ENCODE assay signal across 1 cellular context in genomic region chr12:104137902-104138746, GRCh38.
TF ChIP-seq lines count a peak whose summit lies in the region.

Gene NFYB (minus strand): TSS chr12:104138210. CDS start chr12:104135453, 2,757 bp downstream.

TF ChIP-seq in HepG2, 621 proteins besides CTCF, POLR2A, EP300 and RAD21 (continued from another document and continues in another):
- TF ChIP-seq, protein P1, sequence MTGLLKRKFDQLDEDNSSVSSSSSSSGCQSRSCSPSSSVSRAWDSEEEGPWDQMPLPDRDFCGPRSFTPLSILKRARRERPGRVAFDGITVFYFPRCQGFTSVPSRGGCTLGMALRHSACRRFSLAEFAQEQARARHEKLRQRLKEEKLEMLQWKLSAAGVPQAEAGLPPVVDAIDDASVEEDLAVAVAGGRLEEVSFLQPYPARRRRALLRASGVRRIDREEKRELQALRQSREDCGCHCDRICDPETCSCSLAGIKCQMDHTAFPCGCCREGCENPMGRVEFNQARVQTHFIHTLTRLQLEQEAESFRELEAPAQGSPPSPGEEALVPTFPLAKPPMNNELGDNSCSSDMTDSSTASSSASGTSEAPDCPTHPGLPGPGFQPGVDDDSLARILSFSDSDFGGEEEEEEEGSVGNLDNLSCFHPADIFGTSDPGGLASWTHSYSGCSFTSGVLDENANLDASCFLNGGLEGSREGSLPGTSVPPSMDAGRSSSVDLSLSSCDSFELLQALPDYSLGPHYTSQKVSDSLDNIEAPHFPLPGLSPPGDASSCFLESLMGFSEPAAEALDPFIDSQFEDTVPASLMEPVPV (CRISPR knock-in tag; IDR thresholded peaks at IDR 0.05), result peak; percentile 78; the same call in 1 of the 2 replicates
- TF ChIP-seq, protein P2, sequence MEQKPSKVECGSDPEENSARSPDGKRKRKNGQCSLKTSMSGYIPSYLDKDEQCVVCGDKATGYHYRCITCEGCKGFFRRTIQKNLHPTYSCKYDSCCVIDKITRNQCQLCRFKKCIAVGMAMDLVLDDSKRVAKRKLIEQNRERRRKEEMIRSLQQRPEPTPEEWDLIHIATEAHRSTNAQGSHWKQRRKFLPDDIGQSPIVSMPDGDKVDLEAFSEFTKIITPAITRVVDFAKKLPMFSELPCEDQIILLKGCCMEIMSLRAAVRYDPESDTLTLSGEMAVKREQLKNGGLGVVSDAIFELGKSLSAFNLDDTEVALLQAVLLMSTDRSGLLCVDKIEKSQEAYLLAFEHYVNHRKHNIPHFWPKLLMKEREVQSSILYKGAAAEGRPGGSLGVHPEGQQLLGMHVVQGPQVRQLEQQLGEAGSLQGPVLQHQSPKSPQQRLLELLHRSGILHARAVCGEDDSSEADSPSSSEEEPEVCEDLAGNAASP (CRISPR knock-in tag; IDR thresholded peaks at IDR 0.05; ENCODE audit: borderline replicate concordance), result no peak
- TF ChIP-seq NRL (CRISPR knock-in tag; IDR thresholded peaks at IDR 0.05; ENCODE audit: borderline replicate concordance) (peak; percentile 74; the same call in 1 of the 2 replicates), SNAI1 (CRISPR knock-in tag; IDR thresholded peaks at IDR 0.05; ENCODE audit: borderline replicate concordance) (peak; percentile 89), CHCHD3 (CRISPR knock-in tag; IDR thresholded peaks at IDR 0.05) (no peak), HDAC1 (CRISPR knock-in tag; IDR thresholded peaks at IDR 0.05) (peak; percentile 66), ZNF816 (CRISPR knock-in tag; IDR thresholded peaks at IDR 0.05; ENCODE audit: borderline replicate concordance) (peak; percentile 79; the same call in 1 of the 2 replicates), ZNF788 (CRISPR knock-in tag; IDR thresholded peaks at IDR 0.05; ENCODE audit: borderline replicate concordance) (peak; percentile 52; the same call in 1 of the 2 replicates), ZFP82 (CRISPR knock-in tag; IDR thresholded peaks at IDR 0.05; ENCODE audit: borderline replicate concordance) (peak; percentile 83; the same call in 1 of the 2 replicates), TBL1XR1 (IDR thresholded peaks at IDR 0.05; ENCODE audit: borderline replicate concordance, low read length, partially characterized antibody) (no peak), NFYB (CRISPR knock-in tag; IDR thresholded peaks at IDR 0.05) (peak; percentile 84), SP4 (CRISPR knock-in tag; IDR thresholded peaks at IDR 0.05) (peak; percentile 73; the same call in 1 of the 2 replicates), KLF16 (CRISPR knock-in tag; IDR thresholded peaks at IDR 0.05) (0 out of 4 replicates have a peak, but pooled peaks of 1 of the 2 experiments have one; percentile 40), ZBTB2 (CRISPR knock-in tag; IDR thresholded peaks at IDR 0.05; ENCODE audit: low read depth) (peak; percentile 42), ZSCAN22 (CRISPR knock-in tag; IDR thresholded peaks at IDR 0.05) (no peak), PHF5A (CRISPR knock-in tag; IDR thresholded peaks at IDR 0.05; ENCODE audit: low read depth, unreplicated experiment) (no peak), HNRNPLL (IDR thresholded peaks at IDR 0.05; ENCODE audit: low read depth, low read length, poor library complexity, severe bottlenecking) (peak; percentile 27), NONO (IDR thresholded peaks at IDR 0.05) (no peak), NONO (CRISPR knock-in tag; conservative IDR thresholded peaks at IDR 0.05) (no peak), TEAD2 (CRISPR knock-in tag; IDR thresholded peaks at IDR 0.05) (peak; percentile 21; the same call in 1 of the 2 replicates), ISL2 (CRISPR knock-in tag; IDR thresholded peaks at IDR 0.05) (0 out of 2 replicates have a peak, but pooled peaks have one; percentile 15), ZBTB40 (IDR thresholded peaks at IDR 0.05) (no peak), ZBTB40 (CRISPR knock-in tag; IDR thresholded peaks at IDR 0.05) (no peak), NKX3-1 (CRISPR knock-in tag; IDR thresholded peaks at IDR 0.05) (peak; percentile 55; the same call in 1 of the 2 replicates), ZNF879 (CRISPR knock-in tag; IDR thresholded peaks at IDR 0.05) (peak; percentile 40; the same call in 1 of the 2 replicates), ZNF17 (CRISPR knock-in tag; IDR thresholded peaks at IDR 0.05) (no peak), ARNT2 (CRISPR knock-in tag; IDR thresholded peaks at IDR 0.05; ENCODE audit: low read depth) (peak; percentile 77), TFDP1 (CRISPR knock-in tag; IDR thresholded peaks at IDR 0.05; ENCODE audit: borderline replicate concordance) (peak; percentile 92)
- TF ChIP-seq, protein P3, sequence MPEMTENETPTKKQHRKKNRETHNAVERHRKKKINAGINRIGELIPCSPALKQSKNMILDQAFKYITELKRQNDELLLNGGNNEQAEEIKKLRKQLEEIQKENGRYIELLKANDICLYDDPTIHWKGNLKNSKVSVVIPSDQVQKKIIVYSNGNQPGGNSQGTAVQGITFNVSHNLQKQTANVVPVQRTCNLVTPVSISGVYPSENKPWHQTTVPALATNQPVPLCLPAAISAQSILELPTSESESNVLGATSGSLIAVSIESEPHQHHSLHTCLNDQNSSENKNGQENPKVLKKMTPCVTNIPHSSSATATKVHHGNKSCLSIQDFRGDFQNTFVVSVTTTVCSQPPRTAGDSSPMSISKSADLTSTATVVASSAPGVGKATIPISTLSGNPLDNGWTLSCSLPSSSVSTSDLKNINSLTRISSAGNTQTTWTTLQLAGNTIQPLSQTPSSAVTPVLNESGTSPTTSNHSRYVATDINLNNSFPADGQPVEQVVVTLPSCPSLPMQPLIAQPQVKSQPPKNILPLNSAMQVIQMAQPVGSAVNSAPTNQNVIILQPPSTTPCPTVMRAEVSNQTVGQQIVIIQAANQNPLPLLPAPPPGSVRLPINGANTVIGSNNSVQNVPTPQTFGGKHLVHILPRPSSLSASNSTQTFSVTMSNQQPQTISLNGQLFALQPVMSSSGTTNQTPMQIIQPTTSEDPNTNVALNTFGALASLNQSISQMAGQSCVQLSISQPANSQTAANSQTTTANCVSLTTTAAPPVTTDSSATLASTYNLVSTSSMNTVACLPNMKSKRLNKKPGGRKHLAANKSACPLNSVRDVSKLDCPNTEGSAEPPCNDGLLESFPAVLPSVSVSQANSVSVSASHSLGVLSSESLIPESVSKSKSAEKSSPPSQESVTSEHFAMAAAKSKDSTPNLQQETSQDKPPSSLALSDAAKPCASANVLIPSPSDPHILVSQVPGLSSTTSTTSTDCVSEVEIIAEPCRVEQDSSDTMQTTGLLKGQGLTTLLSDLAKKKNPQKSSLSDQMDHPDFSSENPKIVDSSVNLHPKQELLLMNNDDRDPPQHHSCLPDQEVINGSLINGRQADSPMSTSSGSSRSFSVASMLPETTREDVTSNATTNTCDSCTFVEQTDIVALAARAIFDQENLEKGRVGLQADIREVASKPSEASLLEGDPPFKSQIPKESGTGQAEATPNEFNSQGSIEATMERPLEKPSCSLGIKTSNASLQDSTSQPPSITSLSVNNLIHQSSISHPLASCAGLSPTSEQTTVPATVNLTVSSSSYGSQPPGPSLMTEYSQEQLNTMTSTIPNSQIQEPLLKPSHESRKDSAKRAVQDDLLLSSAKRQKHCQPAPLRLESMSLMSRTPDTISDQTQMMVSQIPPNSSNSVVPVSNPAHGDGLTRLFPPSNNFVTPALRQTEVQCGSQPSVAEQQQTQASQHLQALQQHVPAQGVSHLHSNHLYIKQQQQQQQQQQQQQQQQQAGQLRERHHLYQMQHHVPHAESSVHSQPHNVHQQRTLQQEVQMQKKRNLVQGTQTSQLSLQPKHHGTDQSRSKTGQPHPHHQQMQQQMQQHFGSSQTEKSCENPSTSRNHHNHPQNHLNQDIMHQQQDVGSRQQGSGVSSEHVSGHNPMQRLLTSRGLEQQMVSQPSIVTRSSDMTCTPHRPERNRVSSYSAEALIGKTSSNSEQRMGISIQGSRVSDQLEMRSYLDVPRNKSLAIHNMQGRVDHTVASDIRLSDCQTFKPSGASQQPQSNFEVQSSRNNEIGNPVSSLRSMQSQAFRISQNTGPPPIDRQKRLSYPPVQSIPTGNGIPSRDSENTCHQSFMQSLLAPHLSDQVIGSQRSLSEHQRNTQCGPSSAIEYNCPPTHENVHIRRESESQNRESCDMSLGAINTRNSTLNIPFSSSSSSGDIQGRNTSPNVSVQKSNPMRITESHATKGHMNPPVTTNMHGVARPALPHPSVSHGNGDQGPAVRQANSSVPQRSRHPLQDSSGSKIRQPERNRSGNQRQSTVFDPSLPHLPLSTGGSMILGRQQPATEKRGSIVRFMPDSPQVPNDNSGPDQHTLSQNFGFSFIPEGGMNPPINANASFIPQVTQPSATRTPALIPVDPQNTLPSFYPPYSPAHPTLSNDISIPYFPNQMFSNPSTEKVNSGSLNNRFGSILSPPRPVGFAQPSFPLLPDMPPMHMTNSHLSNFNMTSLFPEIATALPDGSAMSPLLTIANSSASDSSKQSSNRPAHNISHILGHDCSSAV (CRISPR knock-in tag; IDR thresholded peaks at IDR 0.05; ENCODE audit: borderline replicate concordance), result no peak
- TF ChIP-seq, protein P4, sequence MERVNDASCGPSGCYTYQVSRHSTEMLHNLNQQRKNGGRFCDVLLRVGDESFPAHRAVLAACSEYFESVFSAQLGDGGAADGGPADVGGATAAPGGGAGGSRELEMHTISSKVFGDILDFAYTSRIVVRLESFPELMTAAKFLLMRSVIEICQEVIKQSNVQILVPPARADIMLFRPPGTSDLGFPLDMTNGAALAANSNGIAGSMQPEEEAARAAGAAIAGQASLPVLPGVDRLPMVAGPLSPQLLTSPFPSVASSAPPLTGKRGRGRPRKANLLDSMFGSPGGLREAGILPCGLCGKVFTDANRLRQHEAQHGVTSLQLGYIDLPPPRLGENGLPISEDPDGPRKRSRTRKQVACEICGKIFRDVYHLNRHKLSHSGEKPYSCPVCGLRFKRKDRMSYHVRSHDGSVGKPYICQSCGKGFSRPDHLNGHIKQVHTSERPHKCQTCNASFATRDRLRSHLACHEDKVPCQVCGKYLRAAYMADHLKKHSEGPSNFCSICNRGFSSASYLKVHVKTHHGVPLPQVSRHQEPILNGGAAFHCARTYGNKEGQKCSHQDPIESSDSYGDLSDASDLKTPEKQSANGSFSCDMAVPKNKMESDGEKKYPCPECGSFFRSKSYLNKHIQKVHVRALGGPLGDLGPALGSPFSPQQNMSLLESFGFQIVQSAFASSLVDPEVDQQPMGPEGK (CRISPR knock-in tag; IDR thresholded peaks at IDR 0.05), result peak; percentile 13; the same call in 1 of the 2 replicates
